Comparison of ENCODE assay signal across 1 cellular context in the genomic region with DNA sequence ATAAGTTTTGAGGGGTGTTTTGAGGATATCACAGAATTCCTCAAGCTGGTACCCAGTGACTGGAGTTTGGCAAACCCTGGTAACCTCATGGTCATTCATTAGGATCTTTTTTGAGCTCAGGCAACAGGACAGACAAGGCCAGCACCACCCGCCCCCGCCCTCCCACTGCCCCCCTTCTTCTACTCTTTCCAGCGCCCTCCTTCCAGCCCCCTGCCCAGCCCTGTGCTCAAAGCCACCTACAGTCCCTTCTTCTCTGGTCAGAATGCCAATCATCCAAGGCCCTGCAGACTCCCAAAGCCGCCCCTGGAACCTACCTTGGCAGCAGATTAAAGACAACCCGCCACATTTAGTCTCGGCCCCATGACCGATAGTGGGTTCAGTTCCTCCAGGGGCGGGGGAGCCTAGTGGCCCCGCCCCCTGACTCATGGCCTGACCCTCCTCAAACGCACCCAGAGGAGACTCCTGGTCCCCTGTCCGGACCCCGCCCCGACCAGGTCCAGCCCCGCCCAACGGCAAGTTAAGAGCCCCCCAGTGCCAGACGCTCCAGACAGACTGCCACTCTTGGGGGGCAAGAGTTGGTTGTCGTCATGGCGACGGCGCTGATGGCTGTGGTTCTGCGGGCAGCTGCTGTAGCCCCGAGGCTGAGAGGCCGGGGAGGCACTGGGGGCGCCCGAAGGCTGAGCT.
TF ChIP-seq lines count a peak whose summit lies in the region.

A gene with protein sequence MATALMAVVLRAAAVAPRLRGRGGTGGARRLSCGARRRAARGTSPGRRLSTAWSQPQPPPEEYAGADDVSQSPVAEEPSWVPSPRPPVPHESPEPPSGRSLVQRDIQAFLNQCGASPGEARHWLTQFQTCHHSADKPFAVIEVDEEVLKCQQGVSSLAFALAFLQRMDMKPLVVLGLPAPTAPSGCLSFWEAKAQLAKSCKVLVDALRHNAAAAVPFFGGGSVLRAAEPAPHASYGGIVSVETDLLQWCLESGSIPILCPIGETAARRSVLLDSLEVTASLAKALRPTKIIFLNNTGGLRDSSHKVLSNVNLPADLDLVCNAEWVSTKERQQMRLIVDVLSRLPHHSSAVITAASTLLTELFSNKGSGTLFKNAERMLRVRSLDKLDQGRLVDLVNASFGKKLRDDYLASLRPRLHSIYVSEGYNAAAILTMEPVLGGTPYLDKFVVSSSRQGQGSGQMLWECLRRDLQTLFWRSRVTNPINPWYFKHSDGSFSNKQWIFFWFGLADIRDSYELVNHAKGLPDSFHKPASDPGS (plus strand): TSS at position 546 of the 684 bp plus-strand sequence. CDS start 42 bp downstream, at position 588.

TF ChIP-seq in HepG2, 621 proteins besides CTCF, POLR2A, EP300 and RAD21 (continued from another document and continues in another):
- TF ChIP-seq, protein P1, sequence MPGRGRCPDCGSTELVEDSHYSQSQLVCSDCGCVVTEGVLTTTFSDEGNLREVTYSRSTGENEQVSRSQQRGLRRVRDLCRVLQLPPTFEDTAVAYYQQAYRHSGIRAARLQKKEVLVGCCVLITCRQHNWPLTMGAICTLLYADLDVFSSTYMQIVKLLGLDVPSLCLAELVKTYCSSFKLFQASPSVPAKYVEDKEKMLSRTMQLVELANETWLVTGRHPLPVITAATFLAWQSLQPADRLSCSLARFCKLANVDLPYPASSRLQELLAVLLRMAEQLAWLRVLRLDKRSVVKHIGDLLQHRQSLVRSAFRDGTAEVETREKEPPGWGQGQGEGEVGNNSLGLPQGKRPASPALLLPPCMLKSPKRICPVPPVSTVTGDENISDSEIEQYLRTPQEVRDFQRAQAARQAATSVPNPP (CRISPR knock-in tag; IDR thresholded peaks at IDR 0.05) = no peak
- no peak for TF ChIP-seq PCBP2 (optimal IDR thresholded peaks at IDR 0.05; ENCODE audit: low read depth, low read length, poor library complexity, severe bottlenecking)
- TF ChIP-seq, protein P2, sequence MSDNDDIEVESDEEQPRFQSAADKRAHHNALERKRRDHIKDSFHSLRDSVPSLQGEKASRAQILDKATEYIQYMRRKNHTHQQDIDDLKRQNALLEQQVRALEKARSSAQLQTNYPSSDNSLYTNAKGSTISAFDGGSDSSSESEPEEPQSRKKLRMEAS (IDR thresholded peaks at IDR 0.05) = no peak
- no peak for TF ChIP-seq ZNF547 (CRISPR knock-in tag; IDR thresholded peaks at IDR 0.05)
- no peak for TF ChIP-seq SMYD3 (CRISPR knock-in tag; IDR thresholded peaks at IDR 0.05)
- TF ChIP-seq MXI1 (IDR thresholded peaks at IDR 0.05; ENCODE audit: borderline replicate concordance, low read depth, low read length) = peak; percentile 48; the same call in 1 of the 3 replicates
- TF ChIP-seq ZIK1 (CRISPR knock-in tag; IDR thresholded peaks at IDR 0.05; ENCODE audit: borderline replicate concordance, low read depth) = no peak
- TF ChIP-seq CHD4 (IDR thresholded peaks at IDR 0.05; ENCODE audit: borderline replicate concordance, low read length) = no peak
- TF ChIP-seq ZNF572 (CRISPR knock-in tag; IDR thresholded peaks at IDR 0.05) = no peak
- TF ChIP-seq, protein P3, sequence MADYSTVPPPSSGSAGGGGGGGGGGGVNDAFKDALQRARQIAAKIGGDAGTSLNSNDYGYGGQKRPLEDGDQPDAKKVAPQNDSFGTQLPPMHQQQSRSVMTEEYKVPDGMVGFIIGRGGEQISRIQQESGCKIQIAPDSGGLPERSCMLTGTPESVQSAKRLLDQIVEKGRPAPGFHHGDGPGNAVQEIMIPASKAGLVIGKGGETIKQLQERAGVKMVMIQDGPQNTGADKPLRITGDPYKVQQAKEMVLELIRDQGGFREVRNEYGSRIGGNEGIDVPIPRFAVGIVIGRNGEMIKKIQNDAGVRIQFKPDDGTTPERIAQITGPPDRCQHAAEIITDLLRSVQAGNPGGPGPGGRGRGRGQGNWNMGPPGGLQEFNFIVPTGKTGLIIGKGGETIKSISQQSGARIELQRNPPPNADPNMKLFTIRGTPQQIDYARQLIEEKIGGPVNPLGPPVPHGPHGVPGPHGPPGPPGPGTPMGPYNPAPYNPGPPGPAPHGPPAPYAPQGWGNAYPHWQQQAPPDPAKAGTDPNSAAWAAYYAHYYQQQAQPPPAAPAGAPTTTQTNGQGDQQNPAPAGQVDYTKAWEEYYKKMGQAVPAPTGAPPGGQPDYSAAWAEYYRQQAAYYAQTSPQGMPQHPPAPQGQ (CRISPR knock-in tag; IDR thresholded peaks at IDR 0.05; ENCODE audit: borderline replicate concordance) = no peak
- TF ChIP-seq FOSL2 (CRISPR knock-in tag; IDR thresholded peaks at IDR 0.05) = peak; percentile 83
- no peak for TF ChIP-seq ZNF180 (CRISPR knock-in tag; IDR thresholded peaks at IDR 0.05; ENCODE audit: borderline replicate concordance, low read depth)
- peak; percentile 62; the same call in 1 of the 2 replicates for TF ChIP-seq MTF2 (CRISPR knock-in tag; IDR thresholded peaks at IDR 0.05; ENCODE audit: borderline replicate concordance)
- TF ChIP-seq, protein P4, sequence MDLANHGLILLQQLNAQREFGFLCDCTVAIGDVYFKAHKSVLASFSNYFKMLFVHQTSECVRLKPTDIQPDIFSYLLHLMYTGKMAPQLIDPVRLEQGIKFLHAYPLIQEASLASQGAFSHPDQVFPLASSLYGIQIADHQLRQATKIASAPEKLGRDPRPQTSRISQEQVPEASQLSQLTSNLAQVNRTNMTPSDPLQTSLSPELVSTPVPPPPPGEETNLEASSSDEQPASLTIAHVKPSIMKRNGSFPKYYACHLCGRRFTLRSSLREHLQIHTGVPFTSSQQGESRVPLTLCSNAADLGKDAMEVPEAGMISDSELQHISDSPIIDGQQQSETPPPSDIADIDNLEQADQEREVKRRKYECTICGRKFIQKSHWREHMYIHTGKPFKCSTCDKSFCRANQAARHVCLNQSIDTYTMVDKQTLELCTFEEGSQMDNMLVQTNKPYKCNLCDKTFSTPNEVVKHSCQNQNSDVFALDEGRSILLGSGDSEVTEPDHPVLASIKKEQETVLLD (CRISPR knock-in tag; IDR thresholded peaks at IDR 0.05; ENCODE audit: low read depth) = no peak
- no peak for TF ChIP-seq ZSCAN12 (CRISPR knock-in tag; IDR thresholded peaks at IDR 0.05)
- TF ChIP-seq ZNF207 (IDR thresholded peaks at IDR 0.05; ENCODE audit: borderline replicate concordance) = no peak
- no peak for TF ChIP-seq ZNF747 (CRISPR knock-in tag; IDR thresholded peaks at IDR 0.05; ENCODE audit: borderline replicate concordance)
- TF ChIP-seq IKZF4 (CRISPR knock-in tag; IDR thresholded peaks at IDR 0.05; ENCODE audit: borderline replicate concordance, low read depth, not compliant biosample characterization) = no peak
- no peak for TF ChIP-seq NPAS2 (CRISPR knock-in tag; IDR thresholded peaks at IDR 0.05; ENCODE audit: borderline replicate concordance)
- TF ChIP-seq KLF16 (CRISPR knock-in tag; IDR thresholded peaks at IDR 0.05) = peak in 1 of 2 experiments; percentile 15; a peak in 2 of 4 replicates
- no peak for TF ChIP-seq TAF1 (CRISPR knock-in tag; IDR thresholded peaks at IDR 0.05)
- TF ChIP-seq ZNF296 (CRISPR knock-in tag; conservative IDR thresholded peaks at IDR 0.05) = no peak
- TF ChIP-seq GABPA (IDR thresholded peaks at IDR 0.05; ENCODE audit: low read depth, low read length) = no peak
- TF ChIP-seq GABPA (CRISPR knock-in tag; IDR thresholded peaks at IDR 0.05; ENCODE audit: low read depth) = no peak
- TF ChIP-seq MXD4 (CRISPR knock-in tag; IDR thresholded peaks at IDR 0.05) = no peak
- TF ChIP-seq, protein P5, sequence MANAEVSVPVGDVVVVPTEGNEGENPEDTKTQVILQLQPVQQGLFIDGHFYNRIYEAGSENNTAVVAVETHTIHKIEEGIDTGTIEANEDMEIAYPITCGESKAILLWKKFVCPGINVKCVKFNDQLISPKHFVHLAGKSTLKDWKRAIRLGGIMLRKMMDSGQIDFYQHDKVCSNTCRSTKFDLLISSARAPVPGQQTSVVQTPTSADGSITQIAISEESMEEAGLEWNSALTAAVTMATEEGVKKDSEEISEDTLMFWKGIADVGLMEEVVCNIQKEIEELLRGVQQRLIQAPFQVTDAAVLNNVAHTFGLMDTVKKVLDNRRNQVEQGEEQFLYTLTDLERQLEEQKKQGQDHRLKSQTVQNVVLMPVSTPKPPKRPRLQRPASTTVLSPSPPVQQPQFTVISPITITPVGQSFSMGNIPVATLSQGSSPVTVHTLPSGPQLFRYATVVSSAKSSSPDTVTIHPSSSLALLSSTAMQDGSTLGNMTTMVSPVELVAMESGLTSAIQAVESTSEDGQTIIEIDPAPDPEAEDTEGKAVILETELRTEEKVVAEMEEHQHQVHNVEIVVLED (CRISPR knock-in tag; IDR thresholded peaks at IDR 0.05; ENCODE audit: borderline replicate concordance) = peak; percentile 3; the same call in 1 of the 2 replicates
- no peak for TF ChIP-seq ZNF510 (CRISPR knock-in tag; IDR thresholded peaks at IDR 0.05; ENCODE audit: low read depth)
- TF ChIP-seq HOXA7 (CRISPR knock-in tag; IDR thresholded peaks at IDR 0.05) = no peak
- no peak for TF ChIP-seq ZNF768 (CRISPR knock-in tag; IDR thresholded peaks at IDR 0.05)
- TF ChIP-seq, protein P6, sequence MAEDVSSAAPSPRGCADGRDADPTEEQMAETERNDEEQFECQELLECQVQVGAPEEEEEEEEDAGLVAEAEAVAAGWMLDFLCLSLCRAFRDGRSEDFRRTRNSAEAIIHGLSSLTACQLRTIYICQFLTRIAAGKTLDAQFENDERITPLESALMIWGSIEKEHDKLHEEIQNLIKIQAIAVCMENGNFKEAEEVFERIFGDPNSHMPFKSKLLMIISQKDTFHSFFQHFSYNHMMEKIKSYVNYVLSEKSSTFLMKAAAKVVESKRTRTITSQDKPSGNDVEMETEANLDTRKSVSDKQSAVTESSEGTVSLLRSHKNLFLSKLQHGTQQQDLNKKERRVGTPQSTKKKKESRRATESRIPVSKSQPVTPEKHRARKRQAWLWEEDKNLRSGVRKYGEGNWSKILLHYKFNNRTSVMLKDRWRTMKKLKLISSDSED (CRISPR knock-in tag; IDR thresholded peaks at IDR 0.05) = no peak
- no peak for TF ChIP-seq ZNF335 (CRISPR knock-in tag; IDR thresholded peaks at IDR 0.05)
- TF ChIP-seq ATF7 (IDR thresholded peaks at IDR 0.05) = no peak
- TF ChIP-seq ATF7 (CRISPR knock-in tag; IDR thresholded peaks at IDR 0.05) = no peak
- no peak for TF ChIP-seq ZNF607 (CRISPR knock-in tag; IDR thresholded peaks at IDR 0.05; ENCODE audit: borderline replicate concordance)
- no peak for TF ChIP-seq ZNF776 (CRISPR knock-in tag; IDR thresholded peaks at IDR 0.05)
- no peak for TF ChIP-seq ZNF235 (CRISPR knock-in tag; IDR thresholded peaks at IDR 0.05; ENCODE audit: borderline replicate concordance)
- no peak for TF ChIP-seq XRCC5 (optimal IDR thresholded peaks at IDR 0.05; ENCODE audit: low read length)
- no peak for TF ChIP-seq RORA (CRISPR knock-in tag; IDR thresholded peaks at IDR 0.05)
- TF ChIP-seq ZNF615 (CRISPR knock-in tag; IDR thresholded peaks at IDR 0.05; ENCODE audit: borderline replicate concordance) = no peak
- 0 out of 2 replicates have a peak, but pooled peaks have one; percentile 41 for TF ChIP-seq SIN3A (IDR thresholded peaks at IDR 0.05; ENCODE audit: borderline replicate concordance, low read depth, low read length)
- no peak for TF ChIP-seq CENPT (CRISPR knock-in tag; IDR thresholded peaks at IDR 0.05; ENCODE audit: low read depth)
- TF ChIP-seq, protein P7, sequence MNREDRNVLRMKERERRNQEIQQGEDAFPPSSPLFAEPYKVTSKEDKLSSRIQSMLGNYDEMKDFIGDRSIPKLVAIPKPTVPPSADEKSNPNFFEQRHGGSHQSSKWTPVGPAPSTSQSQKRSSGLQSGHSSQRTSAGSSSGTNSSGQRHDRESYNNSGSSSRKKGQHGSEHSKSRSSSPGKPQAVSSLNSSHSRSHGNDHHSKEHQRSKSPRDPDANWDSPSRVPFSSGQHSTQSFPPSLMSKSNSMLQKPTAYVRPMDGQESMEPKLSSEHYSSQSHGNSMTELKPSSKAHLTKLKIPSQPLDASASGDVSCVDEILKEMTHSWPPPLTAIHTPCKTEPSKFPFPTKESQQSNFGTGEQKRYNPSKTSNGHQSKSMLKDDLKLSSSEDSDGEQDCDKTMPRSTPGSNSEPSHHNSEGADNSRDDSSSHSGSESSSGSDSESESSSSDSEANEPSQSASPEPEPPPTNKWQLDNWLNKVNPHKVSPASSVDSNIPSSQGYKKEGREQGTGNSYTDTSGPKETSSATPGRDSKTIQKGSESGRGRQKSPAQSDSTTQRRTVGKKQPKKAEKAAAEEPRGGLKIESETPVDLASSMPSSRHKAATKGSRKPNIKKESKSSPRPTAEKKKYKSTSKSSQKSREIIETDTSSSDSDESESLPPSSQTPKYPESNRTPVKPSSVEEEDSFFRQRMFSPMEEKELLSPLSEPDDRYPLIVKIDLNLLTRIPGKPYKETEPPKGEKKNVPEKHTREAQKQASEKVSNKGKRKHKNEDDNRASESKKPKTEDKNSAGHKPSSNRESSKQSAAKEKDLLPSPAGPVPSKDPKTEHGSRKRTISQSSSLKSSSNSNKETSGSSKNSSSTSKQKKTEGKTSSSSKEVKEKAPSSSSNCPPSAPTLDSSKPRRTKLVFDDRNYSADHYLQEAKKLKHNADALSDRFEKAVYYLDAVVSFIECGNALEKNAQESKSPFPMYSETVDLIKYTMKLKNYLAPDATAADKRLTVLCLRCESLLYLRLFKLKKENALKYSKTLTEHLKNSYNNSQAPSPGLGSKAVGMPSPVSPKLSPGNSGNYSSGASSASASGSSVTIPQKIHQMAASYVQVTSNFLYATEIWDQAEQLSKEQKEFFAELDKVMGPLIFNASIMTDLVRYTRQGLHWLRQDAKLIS (CRISPR knock-in tag; IDR thresholded peaks at IDR 0.05) = no peak
- TF ChIP-seq, protein P8, sequence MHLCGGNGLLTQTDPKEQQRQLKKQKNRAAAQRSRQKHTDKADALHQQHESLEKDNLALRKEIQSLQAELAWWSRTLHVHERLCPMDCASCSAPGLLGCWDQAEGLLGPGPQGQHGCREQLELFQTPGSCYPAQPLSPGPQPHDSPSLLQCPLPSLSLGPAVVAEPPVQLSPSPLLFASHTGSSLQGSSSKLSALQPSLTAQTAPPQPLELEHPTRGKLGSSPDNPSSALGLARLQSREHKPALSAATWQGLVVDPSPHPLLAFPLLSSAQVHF (CRISPR knock-in tag; IDR thresholded peaks at IDR 0.05) = no peak
- no peak for TF ChIP-seq ZFP37 (CRISPR knock-in tag; IDR thresholded peaks at IDR 0.05; ENCODE audit: borderline replicate concordance)
- peak; percentile 8; the same call in 1 of the 2 replicates for TF ChIP-seq KAT7 (CRISPR knock-in tag; IDR thresholded peaks at IDR 0.05; ENCODE audit: borderline replicate concordance)
- TF ChIP-seq TGIF2 (CRISPR knock-in tag; IDR thresholded peaks at IDR 0.05) = 0 out of 2 replicates have a peak, but pooled peaks have one; percentile 51
- TF ChIP-seq, protein P9, sequence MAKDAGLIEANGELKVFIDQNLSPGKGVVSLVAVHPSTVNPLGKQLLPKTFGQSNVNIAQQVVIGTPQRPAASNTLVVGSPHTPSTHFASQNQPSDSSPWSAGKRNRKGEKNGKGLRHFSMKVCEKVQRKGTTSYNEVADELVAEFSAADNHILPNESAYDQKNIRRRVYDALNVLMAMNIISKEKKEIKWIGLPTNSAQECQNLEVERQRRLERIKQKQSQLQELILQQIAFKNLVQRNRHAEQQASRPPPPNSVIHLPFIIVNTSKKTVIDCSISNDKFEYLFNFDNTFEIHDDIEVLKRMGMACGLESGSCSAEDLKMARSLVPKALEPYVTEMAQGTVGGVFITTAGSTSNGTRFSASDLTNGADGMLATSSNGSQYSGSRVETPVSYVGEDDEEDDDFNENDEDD (CRISPR knock-in tag; IDR thresholded peaks at IDR 0.05; ENCODE audit: borderline replicate concordance) = no peak
- TF ChIP-seq POLR2G (IDR thresholded peaks at IDR 0.05; ENCODE audit: low read depth, low read length) = peak; percentile 44; the same call in 1 of the 2 replicates
- no peak for TF ChIP-seq ZSCAN21 (CRISPR knock-in tag; IDR thresholded peaks at IDR 0.05; ENCODE audit: borderline replicate concordance)
- no peak for TF ChIP-seq ZNF577 (CRISPR knock-in tag; IDR thresholded peaks at IDR 0.05; ENCODE audit: borderline replicate concordance, low read depth)
- no peak for TF ChIP-seq BORCS8-MEF2B (CRISPR knock-in tag; IDR thresholded peaks at IDR 0.05)
